In genomic region chr1:67174716-67175284, GRCh38 we compare ENCODE assay signal across 17 cellular contexts. TPM values are rescaled to one million over a fixed set of nuclear protein-coding genes. Genes with fewer than 3 reads are reported as not detected.
A peak's percentile ranks its signal among the peaks of the same experiment; 100 is the strongest.
DNase-seq lines count a peak whose midpoint lies in the region; ATAC-seq and TF ChIP-seq lines count a peak whose summit lies in the region.
"Had no signal": no experiment of that assay in that cellular context is flagged by ENCODE, and none has a peak within 500 bp of the region (broad histone marks: within the 10 kb centered on the region; RNA-seq: fewer than 3 reads in every experiment).

No MANE protein-coding gene starts in this region.

- no peaks in the 10 kb centered on the region for H3K27me3 ChIP-seq in upper lobe of right lung
- H3K27me3 ChIP-seq: heart left ventricle had no signal

- H3K4me3 Mint-ChIP-seq in stimulated activated naive CD8-positive, alpha-beta T cell treated with anti-CD3 and anti-CD28 coated beads, Interleukin-15, Interleukin-2, amounts not matched to agents 100 ng/mL and 50 ng/mL, for 24 hours = peak overlapping the region; percentile 56
- H3K4me3 Mint-ChIP-seq: dendritic cell treated with granulocyte-macrophage colony-stimulating factor and Interleukin-4, amounts not matched to agents 40 ng/mL and 50 ng/mL, for 4 days had no signal

- DNase-seq in stimulated activated CD4-positive, alpha-beta T cell treated with anti-CD3 and anti-CD28 coated beads, Interleukin-15, amount 100 ng/mL, for 24 hours = peak; percentile 49
- DNase-seq in stimulated activated CD4-positive, alpha-beta T cell treated with anti-CD3 and anti-CD28 coated beads, Interleukin-4, amount 100 ng/mL, for 1 hour = no peak
- DNase-seq in upper lobe of right lung = no peak
- DNase-seq in pons (ENCODE audit: low spot score) = no peak
- DNase-seq in posterior vena cava (ENCODE audit: low spot score) = no peak
- DNase-seq: heart left ventricle, MV-4-11, psoas muscle, SIG-M5, T1000, trophoblast cell had no signal

- peak; percentile 48 for ATAC-seq in HG02588 (IDR thresholded peaks at IDR 0.05; ENCODE audit: unreplicated experiment)
- peak; percentile 37 for ATAC-seq in HG03565 (IDR thresholded peaks at IDR 0.05; ENCODE audit: unreplicated experiment)
- no peak for ATAC-seq in upper lobe of right lung
- ATAC-seq: esophagus mucosa, heart left ventricle, HepG2, psoas muscle had no signal

- no peak overlapping the region for H3K4me3 ChIP-seq in upper lobe of right lung
- H3K4me3 ChIP-seq: heart left ventricle, psoas muscle had no signal

- peaks cover 6% of the 10 kb centered on the region for H3K9me3 Mint-ChIP-seq in stimulated activated naive CD8-positive, alpha-beta T cell treated with anti-CD3 and anti-CD28 coated beads, Interleukin-15, Interleukin-2, amounts not matched to agents 100 ng/mL and 50 ng/mL, for 24 hours
- H3K9me3 Mint-ChIP-seq: dendritic cell treated with granulocyte-macrophage colony-stimulating factor and Interleukin-4, amounts not matched to agents 40 ng/mL and 50 ng/mL, for 4 days had no signal

- H3K36me3 Mint-ChIP-seq in stimulated activated naive CD8-positive, alpha-beta T cell treated with anti-CD3 and anti-CD28 coated beads, Interleukin-15, Interleukin-2, amounts not matched to agents 100 ng/mL and 50 ng/mL, for 24 hours (ENCODE audit: low read depth) = peaks cover 12% of the 10 kb centered on the region

- H3K4me1 Mint-ChIP-seq in stimulated activated naive CD8-positive, alpha-beta T cell treated with anti-CD3 and anti-CD28 coated beads, Interleukin-15, Interleukin-2, amounts not matched to agents 100 ng/mL and 50 ng/mL, for 24 hours (ENCODE audit: low read depth) = peaks cover 66% of the 10 kb centered on the region

- no peaks in the 10 kb centered on the region for H3K9me3 ChIP-seq in upper lobe of right lung
- H3K9me3 ChIP-seq: heart left ventricle, psoas muscle had no signal

- intact Hi-C loops in upper lobe of right lung (cut with DNase I) = no loop called here
- intact Hi-C loops in posterior vena cava (cut with DNase I) = no loop called here

- H3K27ac Mint-ChIP-seq in stimulated activated naive CD8-positive, alpha-beta T cell treated with anti-CD3 and anti-CD28 coated beads, Interleukin-15, Interleukin-2, amounts not matched to agents 100 ng/mL and 50 ng/mL, for 24 hours = peak overlapping the region; percentile 98
- H3K27ac Mint-ChIP-seq: dendritic cell treated with granulocyte-macrophage colony-stimulating factor and Interleukin-4, amounts not matched to agents 40 ng/mL and 50 ng/mL, for 4 days had no signal

- H3K27ac ChIP-seq in upper lobe of right lung = no peak overlapping the region
- H3K27ac ChIP-seq: heart left ventricle, psoas muscle had no signal

- peaks cover 2% of the 10 kb centered on the region for H3K27me3 Mint-ChIP-seq in stimulated activated naive CD8-positive, alpha-beta T cell treated with anti-CD3 and anti-CD28 coated beads, Interleukin-15, Interleukin-2, amounts not matched to agents 100 ng/mL and 50 ng/mL, for 24 hours
- H3K27me3 Mint-ChIP-seq: dendritic cell treated with granulocyte-macrophage colony-stimulating factor and Interleukin-4, amounts not matched to agents 40 ng/mL and 50 ng/mL, for 4 days had no signal

- H3K4me1 ChIP-seq in upper lobe of right lung = no peaks in the 10 kb centered on the region
- H3K4me1 ChIP-seq: heart left ventricle, psoas muscle had no signal

- H3K36me3 ChIP-seq in upper lobe of right lung = no peaks in the 10 kb centered on the region
- H3K36me3 ChIP-seq: heart left ventricle had no signal

- no peak for TF ChIP-seq CTCF in upper lobe of right lung (IDR thresholded peaks at IDR 0.05)

RNA-seq across cellular contexts. Expression of gene IL23R, which starts 8.5 kb away (rescaled TPM):
- 0.20 TPM for total RNA-seq in upper lobe of right lung
- total RNA-seq in posterior vena cava = not detected
- total RNA-seq: heart left ventricle, HepG2, psoas muscle had no signal

RNA-seq across cellular contexts. Expression of gene C1orf141, which starts 40.0 kb away (rescaled TPM):
- total RNA-seq in upper lobe of right lung (not detected), posterior vena cava (not detected)
- total RNA-seq: esophagus mucosa, heart left ventricle, HepG2, psoas muscle had no signal
